ENCODE assay signal across 16 cellular contexts in genomic region chr5:98635631-98636030, GRCh38.
DNase-seq lines count a peak whose midpoint lies in the region.
"Had no signal": no experiment of that assay in that cellular context is flagged by ENCODE, and none has a peak within 500 bp of the region (broad histone marks: within the 10 kb centered on the region; RNA-seq: fewer than 3 reads in every experiment).

No MANE protein-coding gene starts in this region.

- H3K4me3 ChIP-seq in skeletal muscle satellite cell (ENCODE audit: low read length), result no peak overlapping the region
- H3K4me3 ChIP-seq: colonic mucosa, right atrium auricular region had no signal

- H3K4me2 ChIP-seq in skeletal muscle satellite cell (ENCODE audit: low read length), result no peak overlapping the region

- in situ Hi-C loops in KBM-7 (cut with MboI; ENCODE audit: low pct_unique_long_range_greater_than_20kb, low sequenced_read_pairs), result no loop called here

- no peaks in the 10 kb centered on the region for H3K9me3 ChIP-seq in skeletal muscle satellite cell (replicated peaks; ENCODE audit: low read length)
- H3K9me3 ChIP-seq: colonic mucosa, right atrium auricular region had no signal

- no peaks in the 10 kb centered on the region for H3K36me3 ChIP-seq in skeletal muscle satellite cell (ENCODE audit: insufficient read depth, low read length)
- H3K36me3 ChIP-seq: colonic mucosa, right atrium auricular region had no signal

- H3K27me3 ChIP-seq in skeletal muscle satellite cell (ENCODE audit: control insufficient read depth, insufficient read depth, low read length), result no peaks in the 10 kb centered on the region
- H3K27me3 ChIP-seq: colonic mucosa, right atrium auricular region had no signal

- H3K9ac ChIP-seq in skeletal muscle satellite cell (ENCODE audit: low read depth, low read length), result peak overlapping the region; percentile 11

- DNase-seq in H4 (ENCODE audit: low spot score) (peak; percentile 46), RPMI7951 (ENCODE audit: low read depth) (peak; percentile 12), fibroblast of peridontal ligament (ENCODE audit: extremely low read depth) (peak; percentile 68), mucosa of gallbladder (ENCODE audit: low spot score) (no peak), KBM-7 (no peak)
- no peak for DNase-seq in activated CD8-positive, alpha-beta memory T cell treated with anti-CD3 and anti-CD28 coated beads for 24 hours
- DNase-seq: activated CD8-positive, alpha-beta memory T cell treated with anti-CD3 and anti-CD28 coated beads, Interleukin-2, amount 10 ng/mL, durations not matched to agents 7 days and 5 days; activated gamma-delta T cell; amygdala; colonic mucosa; glutamatergic neuron; Karpas-422; stimulated activated CD4-positive, alpha-beta T cell treated with anti-CD3 and anti-CD28 coated beads, Interleukin-4, amount 100 ng/mL, for 1 hour; T-helper 2 cell had no signal

- peaks cover 44% of the 10 kb centered on the region for H3K4me1 ChIP-seq in skeletal muscle satellite cell (ENCODE audit: control insufficient read depth, insufficient read depth, low read length)
- H3K4me1 ChIP-seq: colonic mucosa, right atrium auricular region had no signal

Comparison
In these comparisons a context has a peak if more than half of its experiments do, and no peak if none do; other contexts are left out.
1. DNase-seq: peak in H4 (single experiment), RPMI7951 (single experiment) and fibroblast of peridontal ligament (single experiment); none in activated CD8-positive, alpha-beta memory T cell treated with anti-CD3 and anti-CD28 coated beads for 24 hours (single experiment), mucosa of gallbladder (single experiment) and KBM-7 (single experiment).